ENCODE assay signal across 8 cellular contexts in genomic region chrX:123859828-123860505, GRCh38. TPM values are rescaled to one million over a fixed set of nuclear protein-coding genes. Genes with fewer than 3 reads are reported as not detected.
DNase-seq lines count a peak whose midpoint lies in the region; ATAC-seq, FAIRE-seq and TF ChIP-seq lines count a peak whose summit lies in the region.

TSS of gene XIAP (plus strand) at chrX:123860053. CDS start at chrX:123885663, 25,610 bp downstream.

- CTCF ChIA-PET in H1 (lab: Charles Lee; ENCODE audit: partially characterized antibody) = no interaction called here

- peak within 1 kb of the TSS; percentile 51 to 96 (median 60) for H3K4me3 ChIP-seq in H1 (ENCODE audit: extremely low read depth in 1 of 4, insufficient read depth in 2 of 4, low read depth in 3 of 4, low read length in 4 of 4)
- peak within 1 kb of the TSS; percentile 68 to 78 for H3K4me3 ChIP-seq in mesenchymal stem cell (ENCODE audit: insufficient read depth in 1 of 2, low read depth in 1 of 2, low read length in 2 of 2)

- H3K27ac ChIP-seq in H1 (ENCODE audit: low read depth, low read length) (peak within 1 kb of the TSS; percentile 94; the same call in 1 of the 2 replicates), mesenchymal stem cell (ENCODE audit: low read length, poor library complexity, severe bottlenecking) (peak within 1 kb of the TSS; percentile 96)

- H3K9me3 ChIP-seq in H1 (ENCODE audit: insufficient read depth in 2 of 2, low read depth in 1 of 2, low read length in 1 of 2) (no peaks in the 10 kb centered on the region), mesenchymal stem cell (ENCODE audit: control insufficient read depth, low read length) (no peaks in the 10 kb centered on the region)

- H3K23ac ChIP-seq in H1 (ENCODE audit: insufficient read length) = no peak within 1 kb of the TSS
- H3K23ac ChIP-seq in mesenchymal stem cell (ENCODE audit: low read length in 2 of 2) = no peak within 1 kb of the TSS

- no peak for TF ChIP-seq CTCF in H1 (IDR thresholded peaks at IDR 0.05; ENCODE audit: control extremely low read depth in 1 of 3, insufficient read depth in 1 of 3, low read depth in 1 of 3, low read length in 3 of 3)

- peak; percentile 58 to 84 for TF ChIP-seq POLR2A in H1 (IDR thresholded peaks at IDR 0.05; ENCODE audit: control extremely low read depth in 1 of 2, low read depth in 2 of 2, low read length in 2 of 2)

- H3K4me1 ChIP-seq in H1 (replicated peaks in 1 of 4; ENCODE audit: control insufficient read depth in 3 of 4, insufficient read depth in 4 of 4, low read length in 3 of 4) (peaks cover 0 to 6% (median 2%) of the 10 kb centered on the region in 4 experiments; a peak in 3 of 7 replicates), mesenchymal stem cell (ENCODE audit: control insufficient read depth, insufficient read depth, low read depth, low read length) (no peaks in the 10 kb centered on the region)

- H3K36me3 ChIP-seq in H1 (ENCODE audit: control insufficient read depth in 2 of 4, insufficient read depth in 4 of 4, low read length in 3 of 4) (no peaks in the 10 kb centered on the region), mesenchymal stem cell (ENCODE audit: control insufficient read depth in 1 of 2, insufficient read depth in 2 of 2, low read depth in 1 of 2, low read length in 2 of 2) (peaks cover 0 to 2% of the 10 kb centered on the region in 2 experiments)

- H3K9ac ChIP-seq in H1 (replicated peaks in 1 of 4; ENCODE audit: extremely low read depth in 1 of 4, low read depth in 3 of 4, low read length in 3 of 4) = peak within 1 kb of the TSS; percentile 75 to 85 (median 76)
- H3K9ac ChIP-seq in mesenchymal stem cell (ENCODE audit: low read length) = peak within 1 kb of the TSS; percentile 100

- H2AFZ ChIP-seq in H1 (ENCODE audit: low read length) (no peak within 1 kb of the TSS), mesenchymal stem cell (ENCODE audit: low read depth, low read length) (no peak within 1 kb of the TSS)

- H4K8ac ChIP-seq in H1 (ENCODE audit: extremely low read depth, insufficient read depth, low read length) = peak within 1 kb of the TSS; percentile 81; the same call in 1 of the 2 replicates
- H4K8ac ChIP-seq in mesenchymal stem cell (ENCODE audit: low read length) = peak within 1 kb of the TSS; percentile 64

- H2BK15ac ChIP-seq in H1 (ENCODE audit: low read length) (no peak within 1 kb of the TSS), mesenchymal stem cell (ENCODE audit: low read depth, poor library complexity, severe bottlenecking) (peak within 1 kb of the TSS; percentile 23)

- peak; percentile 62 for ATAC-seq in HG03457 (IDR thresholded peaks at IDR 0.05; ENCODE audit: unreplicated experiment)

- H2BK12ac ChIP-seq in H1 (ENCODE audit: low read depth, low read length) = no peak within 1 kb of the TSS
- no peak within 1 kb of the TSS for H2BK12ac ChIP-seq in mesenchymal stem cell (ENCODE audit: low read length in 2 of 2)

- H3K14ac ChIP-seq in H1 (ENCODE audit: insufficient read length) = no peak within 1 kb of the TSS
- no peak within 1 kb of the TSS for H3K14ac ChIP-seq in mesenchymal stem cell (ENCODE audit: low read length in 2 of 2)

- POLR2A ChIA-PET in H1 (lab: Charles Lee; ENCODE audit: partially characterized antibody) = interaction anchor here (0.6 to 1.8 kb wide), 3 partner anchors 17 to 164 kb away, joined by 3 to 5 read pairs (median 4); no protein-coding TSS in a partner anchor

- H2AK5ac ChIP-seq in H1 (ENCODE audit: low read depth, low read length) = no peak within 1 kb of the TSS
- H2AK5ac ChIP-seq in mesenchymal stem cell (ENCODE audit: low read length, severe bottlenecking) = no peak within 1 kb of the TSS

- H2BK120ac ChIP-seq in H1 (replicated peaks; ENCODE audit: low read depth, low read length) = no peak within 1 kb of the TSS
- peak within 1 kb of the TSS; percentile 73 for H2BK120ac ChIP-seq in mesenchymal stem cell (ENCODE audit: low read depth, low read length)

- WGBS in H1 (ENCODE audit: extremely low coverage in 1 of 2, insufficient coverage in 1 of 2, insufficient read length in 1 of 2, insufficient replicate concordance in 2 of 2, low coverage in 1 of 2, low lambda C conversion rate in 2 of 2, missing lambda C conversion rate in 1 of 2), 2 experiments = 0% methylated on average over 5 of the region's 62 CpGs; no CpG with 5 or more reads in 1 of the 2 experiments
- 0% methylated on average over 25 of the region's 62 CpGs for WGBS in mesenchymal stem cell

- H4K91ac ChIP-seq in H1 (replicated peaks; ENCODE audit: insufficient read length, low read length) = no peak within 1 kb of the TSS
- peak within 1 kb of the TSS; percentile 94 for H4K91ac ChIP-seq in mesenchymal stem cell (ENCODE audit: low read length)

- H3K4ac ChIP-seq in H1 (replicated peaks; ENCODE audit: insufficient read length, low read depth, low read length) (no peak within 1 kb of the TSS), mesenchymal stem cell (ENCODE audit: low read depth in 1 of 2, low read length in 2 of 2) (peak within 1 kb of the TSS; percentile 24 to 75)

- no peak for TF ChIP-seq RAD21 in H1 (IDR thresholded peaks at IDR 0.05 in 1 of 2, conservative IDR thresholded peaks at IDR 0.05 in 1 of 2; ENCODE audit: low read depth in 2 of 2, low read length in 2 of 2)

- no peaks in the 10 kb centered on the region for H4K20me1 ChIP-seq in H1 (replicated peaks in 1 of 2; ENCODE audit: control insufficient read depth in 1 of 2, insufficient read depth in 2 of 2, low read length in 2 of 2)

- H3K23me2 ChIP-seq in H1 (ENCODE audit: low read depth, low read length) = peaks cover 2% of the 10 kb centered on the region; the same call in 1 of the 2 replicates

- peak within 1 kb of the TSS; percentile 79 for H3K56ac ChIP-seq in H1 (replicated peaks; ENCODE audit: insufficient read length, low read depth, low read length)

- no peak for TF ChIP-seq EP300 in H1 (IDR thresholded peaks at IDR 0.05; ENCODE audit: borderline replicate concordance in 1 of 2, low read depth in 2 of 2, low read length in 2 of 2)

- H3K27me3 ChIP-seq in H1 (replicated peaks in 1 of 4; ENCODE audit: control insufficient read depth in 3 of 4, extremely low read depth in 1 of 4, insufficient read depth in 3 of 4, low read length in 3 of 4) (no peaks in the 10 kb centered on the region), mesenchymal stem cell (ENCODE audit: control insufficient read depth in 1 of 2, insufficient read depth in 1 of 2, low read length in 2 of 2) (no peaks in the 10 kb centered on the region)

- H3K79me1 ChIP-seq in H1 (ENCODE audit: low read depth, low read length) (no peaks in the 10 kb centered on the region), mesenchymal stem cell (replicated peaks; ENCODE audit: low read length, poor library complexity, severe bottlenecking) (no peaks in the 10 kb centered on the region)

- peak within 1 kb of the TSS; percentile 78 for H2BK5ac ChIP-seq in H1 (ENCODE audit: low read depth, low read length)
- no peak within 1 kb of the TSS for H2BK5ac ChIP-seq in mesenchymal stem cell (ENCODE audit: low read depth, low read length, poor library complexity, severe bottlenecking)

- peak within 1 kb of the TSS; percentile 44 for H4K5ac ChIP-seq in H1 (ENCODE audit: insufficient read length, low read depth, low read length)

- DNase-seq in CD1c-positive myeloid dendritic cell (ENCODE audit: extremely low spot score) (peak; percentile 86), GM19240 (ENCODE audit: insufficient read length, low spot score) (peak; percentile 45), NOMO-1 (lab: John Stamatoyannopoulos, UW; ENCODE audit: unreplicated experiment in 2 of 2) (peak; percentile 63 to 81), H1 (ENCODE audit: low read depth in 1 of 2, low spot score in 2 of 2) (peak; percentile 49 to 78), mesenchymal stem cell (peak; percentile 93)
- DNase-seq in activated CD8-positive, alpha-beta memory T cell treated with anti-CD3 and anti-CD28 coated beads for 48 hours (ENCODE audit: low read depth in 2 of 3, low spot score in 2 of 3) = peak; percentile 29 to 58 (median 40)
- peak; percentile 25 for DNase-seq in stimulated activated CD8-positive, alpha-beta memory T cell treated with anti-CD3 and anti-CD28 coated beads, Interleukin-15, amount 100 ng/mL, for 1 hour (ENCODE audit: low read depth)

- peak within 1 kb of the TSS; percentile 60; the same call in 1 of the 2 replicates for H3K18ac ChIP-seq in H1 (ENCODE audit: extremely low read depth, low read length)
- H3K18ac ChIP-seq in mesenchymal stem cell (ENCODE audit: low read depth in 1 of 2, low read length in 2 of 2) = peak within 1 kb of the TSS; percentile 61 to 75

- FAIRE-seq in H1 (lab: Jason Lieb, UNC) = no peak

- peaks cover 0 to 36% of the 10 kb centered on the region in 2 experiments; a peak in 2 of 4 replicates for H3K79me2 ChIP-seq in H1 (ENCODE audit: control insufficient read depth in 1 of 2, insufficient read depth in 2 of 2, low read length in 2 of 2)

- no peak within 1 kb of the TSS for H2BK20ac ChIP-seq in H1 (ENCODE audit: low read length)

- H3K4me2 ChIP-seq in H1 (ENCODE audit: insufficient read depth in 1 of 2, low read depth in 2 of 2, low read length in 2 of 2) (peak within 1 kb of the TSS; percentile 63 to 64), mesenchymal stem cell (ENCODE audit: low read length, poor library complexity, severe bottlenecking) (peak within 1 kb of the TSS; percentile 29)

TF ChIP-seq in H1, 55 proteins besides CTCF, POLR2A, EP300 and RAD21 (continues in another document):
- TF ChIP-seq SAP30 (IDR thresholded peaks at IDR 0.05; ENCODE audit: insufficient read depth, insufficient replicate concordance, low read length) = no peak
- no peak for TF ChIP-seq JUN (IDR thresholded peaks at IDR 0.05; ENCODE audit: low read depth, low read length)
- TF ChIP-seq SRF (IDR thresholded peaks at IDR 0.05; ENCODE audit: low read depth, low read length) = no peak
- TF ChIP-seq MAFK (IDR thresholded peaks at IDR 0.05; ENCODE audit: low read depth, low read length) = no peak
- no peak for TF ChIP-seq BRCA1 (IDR thresholded peaks at IDR 0.05; ENCODE audit: low read depth, low read length)
- no peak for TF ChIP-seq RFX5 (IDR thresholded peaks at IDR 0.05; ENCODE audit: borderline replicate concordance, low read depth, low read length)
- peak; percentile 74; the same call in 1 of the 2 replicates for TF ChIP-seq POLR2AphosphoS5 (IDR thresholded peaks at IDR 0.05; ENCODE audit: low read depth, low read length)
- TF ChIP-seq SUZ12 (IDR thresholded peaks at IDR 0.05; ENCODE audit: low read length) = no peak
- no peak for TF ChIP-seq CHD2 (IDR thresholded peaks at IDR 0.05; ENCODE audit: low read length)

RNA-seq across cellular contexts. Expression of gene XIAP, which starts in this region (rescaled TPM):
- 41.9 and 44.7 TPM in 2 replicates for total RNA-seq in H1 (2021; fragmentation: NEBNext Ultra II Directional; extraction: Animal tissue kit (Norgen Biotek cat#: 25700))
- 5.3 and 5.9 TPM in 2 replicates for polyA plus RNA-seq in H1 (2011; rRNA removed)
- 6.5 TPM for polyA plus RNA-seq in H1 (2011; cell fraction: cytosol; rRNA removed)
- 10.1 TPM for polyA plus RNA-seq in H1 (2011; cell fraction: nucleus; rRNA removed)
- polyA plus RNA-seq in H1 (2012, experiment 1 of 2) = 13.0 to 21.3 TPM (median 16.3 TPM) in 4 replicates
- polyA plus RNA-seq in H1 (2012, experiment 2 of 2) = 1.5 TPM
- 21.0 TPM for polyA plus RNA-seq in H1 (2013, experiment 1 of 2)
- 20.7 TPM for polyA plus RNA-seq in H1 (2013, experiment 2 of 2)
- polyA minus RNA-seq in H1 (2011; rRNA and poly(A)+ RNA removed) = 13.2 and 31.3 TPM in 2 replicates
- polyA minus RNA-seq in H1 (2011; cell fraction: cytosol; rRNA and poly(A)+ RNA removed) = 8.3 TPM
- 28.8 TPM for polyA minus RNA-seq in H1 (2011; cell fraction: nucleus; rRNA and poly(A)+ RNA removed)
- polyA plus RNA-seq in mesenchymal stem cell (2013, experiment 1 of 2) = 17.0 TPM
- polyA plus RNA-seq in mesenchymal stem cell (2013, experiment 2 of 2) = 20.9 TPM

Comparison
In these comparisons a context has a peak if more than half of its experiments do, and no peak if none do; other contexts are left out.
1. Peak in every context shown above with its lines: DNase-seq, ATAC-seq, H3K4me3 ChIP-seq and H3K27ac ChIP-seq.
2. DNase-seq: peak in every context shown above with its lines; median percentile 93 in mesenchymal stem cell; 86 in CD1c-positive myeloid dendritic cell; 72 in NOMO-1; 64 in H1; 45 in GM19240; 40 in activated CD8-positive, alpha-beta memory T cell treated with anti-CD3 and anti-CD28 coated beads for 48 hours; 25 in stimulated activated CD8-positive, alpha-beta memory T cell treated with anti-CD3 and anti-CD28 coated beads, Interleukin-15, amount 100 ng/mL, for 1 hour.